ENCODE assay signal across 8 cellular contexts in genomic region chr4:40307627-40308497, GRCh38. TPM values are rescaled to one million over a fixed set of nuclear protein-coding genes. Genes with fewer than 3 reads are reported as not detected.
DNase-seq lines count a peak whose midpoint lies in the region; ATAC-seq, FAIRE-seq and TF ChIP-seq lines count a peak whose summit lies in the region.

No MANE protein-coding gene starts in this region.

- no peak for FAIRE-seq in HTR-8/SVneo (lab: Jason Lieb, UNC)

- peaks cover 90% of the 10 kb centered on the region for H3K4me1 Mint-ChIP-seq in activated naive CD4-positive, alpha-beta T cell treated with anti-CD3 and anti-CD28 coated beads, Interleukin-2, amount 10 ng/mL, durations not matched to agents 7 days and 5 days

- H3K4me3 Mint-ChIP-seq in activated naive CD4-positive, alpha-beta T cell treated with anti-CD3 and anti-CD28 coated beads, Interleukin-2, amount 10 ng/mL, durations not matched to agents 7 days and 5 days: peak overlapping the region; percentile 59

- in situ Hi-C loops in KBM-7 (cut with MboI; ENCODE audit: low pct_unique_long_range_greater_than_20kb, low sequenced_read_pairs): no loop called here

- no peaks in the 10 kb centered on the region for H3K36me3 ChIP-seq in suprapubic skin

- H3K27me3 Mint-ChIP-seq in activated naive CD4-positive, alpha-beta T cell treated with anti-CD3 and anti-CD28 coated beads, Interleukin-2, amount 10 ng/mL, durations not matched to agents 7 days and 5 days: no peaks in the 10 kb centered on the region

- peaks cover 10% of the 10 kb centered on the region for H3K4me1 ChIP-seq in suprapubic skin

- CTCF ChIA-PET in activated naive CD4-positive, alpha-beta T cell treated with anti-CD3 and anti-CD28 coated beads, Interleukin-2, amount 10 ng/mL, durations not matched to agents 7 days and 5 days (lab: Charles Lee): interaction anchor here (0.7 to 4.7 kb wide), 24 partner anchors 9 to 251 kb away, joined by 3 to 33 read pairs (median 6); partner anchors contain the start of genes N4BP2 and RHOH

- peaks cover 8% of the 10 kb centered on the region for H3K36me3 Mint-ChIP-seq in activated naive CD4-positive, alpha-beta T cell treated with anti-CD3 and anti-CD28 coated beads, Interleukin-2, amount 10 ng/mL, durations not matched to agents 7 days and 5 days

- H3K27me3 ChIP-seq in suprapubic skin: no peaks in the 10 kb centered on the region

- no peak for TF ChIP-seq POLR2A in suprapubic skin (IDR thresholded peaks at IDR 0.05)

- H3K4me3 ChIP-seq in suprapubic skin: no peak overlapping the region
- no peak overlapping the region for H3K4me3 ChIP-seq in foreskin fibroblast (ENCODE audit: low read depth in 1 of 2, low read length in 2 of 2)

- peak overlapping the region; percentile 97 for H3K27ac Mint-ChIP-seq in activated naive CD4-positive, alpha-beta T cell treated with anti-CD3 and anti-CD28 coated beads, Interleukin-2, amount 10 ng/mL, durations not matched to agents 7 days and 5 days

- ATAC-seq in GM18517 (IDR thresholded peaks at IDR 0.05; ENCODE audit: unreplicated experiment) (peak; percentile 32), GM19397 (IDR thresholded peaks at IDR 0.05; ENCODE audit: unreplicated experiment) (no peak)

- TF ChIP-seq EP300 in suprapubic skin (IDR thresholded peaks at IDR 0.05): no peak

- WGBS in suprapubic skin: 76% methylated on average over 15 of the region's 15 CpGs

- peak; percentile 88 for DNase-seq in KBM-7
- DNase-seq in activated naive CD4-positive, alpha-beta T cell treated with anti-CD3 and anti-CD28 coated beads, Interleukin-2, amount 10 ng/mL, durations not matched to agents 7 days and 5 days: peak; percentile 81
- peak; percentile 74 for DNase-seq in stimulated activated CD4-positive, alpha-beta T cell treated with anti-CD3 and anti-CD28 coated beads, Interleukin-15, amount 100 ng/mL, for 24 hours
- DNase-seq in HTR-8/SVneo (ENCODE audit: insufficient read length, low spot score): no peak
- no peak for DNase-seq in suprapubic skin (ENCODE audit: low spot score in 2 of 2)
- DNase-seq in foreskin fibroblast: no peak

- peaks cover 6% of the 10 kb centered on the region for H3K9me3 Mint-ChIP-seq in activated naive CD4-positive, alpha-beta T cell treated with anti-CD3 and anti-CD28 coated beads, Interleukin-2, amount 10 ng/mL, durations not matched to agents 7 days and 5 days

- no peak for TF ChIP-seq CTCF in suprapubic skin (IDR thresholded peaks at IDR 0.05)
- no peak for TF ChIP-seq CTCF in foreskin fibroblast (IDR thresholded peaks at IDR 0.05; ENCODE audit: low read depth, low read length)

- no peak overlapping the region for H3K27ac ChIP-seq in suprapubic skin

- no peaks in the 10 kb centered on the region for H3K9me3 ChIP-seq in suprapubic skin

RNA-seq across cellular contexts. Expression of gene CHRNA9, which starts 27.3 kb away (rescaled TPM):
- 1 to 10 TPM in 1 of 4 donors, under 1 TPM in 2, not detected in 1; 0.34 to 2.4 (median 0.38) TPM for total RNA-seq in suprapubic skin

Comparison
In these comparisons a context has a peak if more than half of its experiments do, and no peak if none do; other contexts are left out.
1. DNase-seq: peak in KBM-7 (single experiment), activated naive CD4-positive, alpha-beta T cell treated with anti-CD3 and anti-CD28 coated beads, Interleukin-2, amount 10 ng/mL, durations not matched to agents 7 days and 5 days (single experiment) and stimulated activated CD4-positive, alpha-beta T cell treated with anti-CD3 and anti-CD28 coated beads, Interleukin-15, amount 100 ng/mL, for 24 hours (single experiment); none in HTR-8/SVneo (single experiment), suprapubic skin (0 of 2) and foreskin fibroblast (0 of 2).